13 cellular contexts compared by ENCODE assay signal in the genomic region with DNA sequence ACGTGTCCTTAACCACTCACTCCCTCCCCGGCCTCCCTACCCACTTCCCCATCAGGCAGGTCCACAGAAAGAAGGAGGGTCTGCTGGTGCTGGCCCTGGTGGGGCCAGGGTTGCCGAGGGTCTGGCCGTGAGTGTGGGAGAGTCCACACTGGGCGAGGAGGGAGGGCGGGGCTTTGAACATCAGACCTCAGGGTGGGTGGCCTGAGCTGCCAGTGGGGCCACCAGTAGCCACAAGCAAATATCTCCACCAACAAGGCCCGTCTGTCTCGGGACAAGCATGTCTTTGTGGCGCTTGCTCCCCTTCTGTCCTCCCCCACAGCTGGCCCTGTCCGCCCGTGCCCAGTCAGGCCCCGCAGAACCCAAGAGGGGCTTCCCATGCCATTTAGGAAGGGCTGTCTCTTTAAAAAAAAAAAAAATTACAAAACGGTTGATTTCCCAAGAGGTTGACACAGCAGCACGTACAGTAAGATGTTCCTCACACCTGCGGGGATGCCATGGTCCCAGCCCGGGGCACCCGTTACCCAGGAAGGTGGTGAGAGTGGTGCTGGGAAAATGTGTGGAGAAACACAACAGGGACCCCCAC. TPM values are rescaled to one million over a fixed set of nuclear protein-coding genes. Genes with fewer than 3 reads are reported as not detected.
DNase-seq lines count a peak whose midpoint lies in the region; ATAC-seq, FAIRE-seq and TF ChIP-seq lines count a peak whose summit lies in the region.
"Had no signal": no experiment of that assay in that cellular context is flagged by ENCODE, and none has a peak within 500 bp of the region (broad histone marks: within the 10 kb centered on the region; RNA-seq: fewer than 3 reads in every experiment).

No MANE protein-coding gene starts in this region.

- H3K9me3 Mint-ChIP-seq in neural crest cell = no peaks in the 10 kb centered on the region
- H3K9me3 Mint-ChIP-seq: activated CD8-positive, alpha-beta T cell treated with anti-CD3 and anti-CD28 coated beads for 36 hours had no signal

- H3K9me2 ChIP-seq in SK-N-SH = no peaks in the 10 kb centered on the region

- in situ Hi-C loops in K562 (cut with MboI) = no loop called here

- peak overlapping the region; percentile 48 for H3K4me3 Mint-ChIP-seq in neural crest cell
- H3K4me3 Mint-ChIP-seq: activated CD8-positive, alpha-beta T cell treated with anti-CD3 and anti-CD28 coated beads for 36 hours had no signal

- FAIRE-seq in K562 (lab: Jason Lieb, UNC) = no peak
- FAIRE-seq: RCC 7860, urothelium cell line had no signal

- no peaks in the 10 kb centered on the region for H3K9me3 ChIP-seq in K562 (replicated peaks; ENCODE audit: control insufficient read depth, insufficient read depth, low read depth, low read length)
- no peaks in the 10 kb centered on the region for H3K9me3 ChIP-seq in SK-N-SH

- no peaks in the 10 kb centered on the region; the same call in 1 of the 3 replicates for H3K79me2 ChIP-seq in K562 (ENCODE audit: control insufficient read depth, insufficient read depth, low read length)
- no peaks in the 10 kb centered on the region for H3K79me2 ChIP-seq in SK-N-SH (ENCODE audit: insufficient read depth)

- H2AFZ ChIP-seq in K562 (ENCODE audit: low read depth, low read length) (no peak overlapping the region), SK-N-SH (ENCODE audit: low read depth) (no peak overlapping the region)

- H3K36me3 ChIP-seq in H7 (replicated peaks; ENCODE audit: control insufficient read depth, insufficient read depth, low read length) (no peaks in the 10 kb centered on the region), K562 (ENCODE audit: control insufficient read depth, insufficient read depth, low read length) (no peaks in the 10 kb centered on the region), SK-N-SH (replicated peaks in 1 of 2; ENCODE audit: control insufficient read depth in 1 of 2, insufficient read depth in 2 of 2, low read length in 1 of 2) (no peaks in the 10 kb centered on the region)

- ATAC-seq in K562 (no peak), GM21576 (IDR thresholded peaks at IDR 0.05; ENCODE audit: unreplicated experiment) (no peak)
- ATAC-seq: activated CD8-positive, alpha-beta T cell treated with anti-CD3 and anti-CD28 coated beads for 36 hours had no signal

- H3K4me1 ChIP-seq in K562 (replicated peaks in 1 of 2; ENCODE audit: control insufficient read depth in 2 of 2, insufficient read depth in 2 of 2, low read length in 2 of 2) = peaks cover 33 to 58% of the 10 kb centered on the region in 2 experiments
- H3K4me1 ChIP-seq in SK-N-SH (ENCODE audit: control insufficient read depth in 1 of 2, insufficient read depth in 2 of 2, low read depth in 1 of 2, low read length in 1 of 2) = peaks cover 0 to 10% of the 10 kb centered on the region in 2 experiments; a peak in 1 of 4 replicates

- BruUV-seq in K562 (replicated peaks; lab: Mats Ljungman, UMichigan) = no TSS peak

- TF ChIP-seq EP300 in K562 (IDR thresholded peaks at IDR 0.05; ENCODE audit: low read length) (no peak), SK-N-SH (IDR thresholded peaks at IDR 0.05; ENCODE audit: borderline replicate concordance in 1 of 2, low read depth in 1 of 2, low read length in 1 of 2) (no peak)

- no peak for TF ChIP-seq POLR2A in K562 (conservative IDR thresholded peaks at IDR 0.05)

- POLR2A ChIA-PET in K562 (lab: Yijun Ruan, JAX) = interaction anchor here (0.7 to 3.5 kb wide), 3 partner anchors 18 to 26 kb away, joined by 3 to 14 read pairs (median 3); a partner anchor contains a TSS
- POLR2A ChIA-PET in SK-N-SH (lab: Yijun Ruan, JAX) = interaction anchor here (0.6 kb wide), 1 partner anchor 104 kb away, joined by 4 read pairs; no protein-coding TSS in a partner anchor

- intact Hi-C loops in K562 (cut with micrococcal nuclease) = loop anchor here (5.0 kb wide), 2 partner anchors 68 to 177 kb away; a partner anchor contains a TSS

- H4K20me1 ChIP-seq in K562 (replicated peaks; ENCODE audit: control insufficient read depth, insufficient read depth, low read length) = no peaks in the 10 kb centered on the region
- H4K20me1 ChIP-seq in SK-N-SH (ENCODE audit: insufficient read depth) = no peaks in the 10 kb centered on the region

- H3K27me3 ChIP-seq in H7 (ENCODE audit: control insufficient read depth, insufficient read depth, low read length) = peaks cover 20% of the 10 kb centered on the region
- H3K27me3 ChIP-seq in K562 (ENCODE audit: control insufficient read depth in 2 of 2, insufficient read depth in 2 of 2, low read length in 2 of 2) = no peaks in the 10 kb centered on the region
- peaks cover 11% of the 10 kb centered on the region; the same call in 1 of the 2 replicates for H3K27me3 ChIP-seq in SK-N-SH (ENCODE audit: insufficient read depth)

- H3K36me3 Mint-ChIP-seq in neural crest cell (ENCODE audit: low read depth) = no peaks in the 10 kb centered on the region

- CTCF ChIA-PET in K562 (lab: Yijun Ruan, JAX; ENCODE audit: low intra/inter-chr PET ratio) (interaction anchor here (2.5 kb wide), 1 partner anchor 68 kb away, joined by 10 read pairs; a partner anchor contains a TSS), SK-N-SH (lab: Yijun Ruan, JAX) (interaction anchor here (2.1 to 11.8 kb wide), 7 partner anchors 17 to 178 kb away, joined by 5 to 150 read pairs (median 24); a partner anchor contains a TSS)

- 45% methylated on average over 14 of the region's 17 CpGs for WGBS in K562 (ENCODE audit: insufficient coverage, low coverage, missing lambda C conversion rate)
- 82% methylated on average over 17 of the region's 17 CpGs for whole genome bisulfite sequencing in SK-N-SH (ENCODE audit: low lambda C conversion rate)

- no peak overlapping the region for H3K27ac ChIP-seq in K562 (ENCODE audit: extremely low read depth, low read depth, low read length)
- H3K27ac ChIP-seq in SK-N-SH (ENCODE audit: low read depth in 2 of 2, low read length in 1 of 2) = no peak overlapping the region
- H3K27ac ChIP-seq: KMS-11 had no signal

- peak overlapping the region in 1 of 2 experiments; percentile 9; a peak in 2 of 4 replicates for H3K9ac ChIP-seq in K562 (ENCODE audit: insufficient read depth in 1 of 2, low read depth in 2 of 2, low read length in 2 of 2)
- H3K9ac ChIP-seq in SK-N-SH = no peak overlapping the region
- H3K9ac ChIP-seq: KMS-11 had no signal

- no peak overlapping the region for H3K4me3 ChIP-seq in H7 (ENCODE audit: insufficient read depth, low read depth, low read length)
- H3K4me3 ChIP-seq in K562 = no peak overlapping the region
- no peak overlapping the region for H3K4me3 ChIP-seq in SK-N-SH (ENCODE audit: low read depth in 2 of 2, low read length in 1 of 2)

- H3K9me1 ChIP-seq in K562 (ENCODE audit: control insufficient read depth, insufficient read depth, low read length) = no peaks in the 10 kb centered on the region

- H3K27me3 Mint-ChIP-seq in neural crest cell (ENCODE audit: low read depth) = peaks cover 39% of the 10 kb centered on the region

- peaks cover 9% of the 10 kb centered on the region for H3F3A ChIP-seq in SK-N-SH (replicated peaks; ENCODE audit: insufficient read depth)

- DNase-seq in H7 (peak; percentile 58), K562 (ENCODE audit: extremely low read depth in 1 of 4, low spot score in 3 of 4) (peak in 1 of 4 experiments; percentile 17), neural crest cell (ENCODE audit: low read depth, low spot score) (no peak), SK-N-SH (no peak), NCI-H1048 (lab: John Stamatoyannopoulos, UW) (no peak)
- DNase-seq: activated CD8-positive, alpha-beta T cell treated with anti-CD3 and anti-CD28 coated beads for 36 hours; activated naive CD4-positive, alpha-beta T cell treated with Interleukin-2 at 50 U/mL for 16 hours; NCI-H2227 treated with DMSO at 0.1 percent for 48 hours; T-helper 9 cell had no signal

- TF ChIP-seq CTCF in K562 (IDR thresholded peaks at IDR 0.05 in 2 of 3, conservative IDR thresholded peaks at IDR 0.05 in 1 of 3; ENCODE audit: insufficient read depth in 2 of 3, low read depth in 1 of 3, low read length in 3 of 3) (no peak), neural crest cell (conservative IDR thresholded peaks at IDR 0.05) (no peak), SK-N-SH (IDR thresholded peaks at IDR 0.05) (no peak)

- TF ChIP-seq RAD21 in K562 (CRISPR knock-in tag; conservative IDR thresholded peaks at IDR 0.05 in 1 of 2, IDR thresholded peaks at IDR 0.05 in 1 of 2) = no peak
- no peak for TF ChIP-seq RAD21 in SK-N-SH (IDR thresholded peaks at IDR 0.05; ENCODE audit: low read length)

- peaks cover 8% of the 10 kb centered on the region for H3K4me1 Mint-ChIP-seq in neural crest cell

- peak overlapping the region; percentile 70 for H3K27ac Mint-ChIP-seq in neural crest cell (ENCODE audit: unreplicated experiment)
- H3K27ac Mint-ChIP-seq: activated CD8-positive, alpha-beta T cell treated with anti-CD3 and anti-CD28 coated beads for 36 hours had no signal

- no peak overlapping the region for H3K4me2 ChIP-seq in K562 (ENCODE audit: insufficient read depth, low read length)
- H3K4me2 ChIP-seq in SK-N-SH = no peak overlapping the region
- H3K4me2 ChIP-seq: KMS-11 had no signal

RNA-seq across cellular contexts. Expression of a gene that starts 17.7 kb away (rescaled TPM):
- 264 and 269 TPM in 2 replicates for total RNA-seq in H7 (2014; rRNA removed; shearing (Covaris generic))
- total RNA-seq in K562 (2011; cell fraction: chromatin; rRNA removed; ENCODE audit: low replicate concordance) = 172 and 310 TPM in 2 replicates
- total RNA-seq in K562 (2011; cell fraction: nucleolus; rRNA removed) = 171 and 194 TPM in 2 replicates
- total RNA-seq in K562 (2011; cell fraction: nucleoplasm; rRNA removed) = 200 and 202 TPM in 2 replicates
- total RNA-seq in K562 (2014; rRNA removed) = 507 and 536 TPM in 2 replicates
- 228 and 260 TPM in 2 replicates for total RNA-seq in K562 (2014; rRNA removed; fragmentation: Illumina TruSeq; extraction: Trizol)
- total RNA-seq in K562 (2015; rRNA removed; fragmentation: Illumina TruSeq; extraction: Trizol) = 413 and 441 TPM in 2 replicates
- total RNA-seq in K562 (2021) = 541 and 595 TPM in 2 replicates
- 416 and 427 TPM in 2 replicates for polyA plus RNA-seq in K562 (2011; rRNA removed)
- polyA plus RNA-seq in K562 (2011; cell fraction: cytosol; rRNA removed) = 459 and 498 TPM in 2 replicates
- 247 and 274 TPM in 2 replicates for polyA plus RNA-seq in K562 (2011; cell fraction: nucleus; rRNA removed)
- 413 and 492 TPM in 2 replicates for polyA plus RNA-seq in K562 (2012)
- polyA plus RNA-seq in K562 (2014; fragmentation: Illumina TruSeq; extraction: Trizol) = 400 and 436 TPM in 2 replicates
- polyA plus RNA-seq in K562 (2014; fragmentation: Nextera tagmentation; extraction: Ambion mirVana) = 100 to 1,000 TPM; 328 to 492 TPM
- polyA plus RNA-seq in K562 (2014; rRNA removed) = 520 and 521 TPM in 2 replicates
- polyA minus RNA-seq in K562 (2011; rRNA and poly(A)+ RNA removed) = 150 and 162 TPM in 2 replicates
- 252 and 295 TPM in 2 replicates for polyA minus RNA-seq in K562 (2011; cell fraction: cytosol; rRNA and poly(A)+ RNA removed)
- 42.5 and 74.1 TPM in 2 replicates for polyA minus RNA-seq in K562 (2011; cell fraction: nucleus; rRNA and poly(A)+ RNA removed)
- 154 and 163 TPM in 2 replicates for total RNA-seq in neural crest cell
- polyA plus RNA-seq in SK-N-SH (2012; rRNA removed) = 78.4 and 103 TPM in 2 replicates
- 84.3 and 95.6 TPM in 2 replicates for polyA plus RNA-seq in SK-N-SH (2012; cell fraction: cytosol; rRNA removed)
- 75.1 and 87.3 TPM in 2 replicates for polyA plus RNA-seq in SK-N-SH (2012; cell fraction: nucleus; rRNA removed)

RNA-seq across cellular contexts. Expression of a gene that starts 23.6 kb away (rescaled TPM):
- 3.7 and 18.8 TPM in 2 replicates for total RNA-seq in H7 (2014; rRNA removed; shearing (Covaris generic))
- 22.1 and 75.1 TPM in 2 replicates for total RNA-seq in K562 (2011; cell fraction: chromatin; rRNA removed; ENCODE audit: low replicate concordance)
- 35.8 and 51.2 TPM in 2 replicates for total RNA-seq in K562 (2011; cell fraction: nucleolus; rRNA removed)
- total RNA-seq in K562 (2011; cell fraction: nucleoplasm; rRNA removed) = 21.0 and 26.5 TPM in 2 replicates
- total RNA-seq in K562 (2014; rRNA removed) (13.1 and 17.0 TPM in 2 replicates), K562 (2014; rRNA removed; fragmentation: Illumina TruSeq; extraction: Trizol) (2.5 and 3.7 TPM in 2 replicates), K562 (2015; rRNA removed; fragmentation: Illumina TruSeq; extraction: Trizol) (3.1 and 3.8 TPM in 2 replicates), K562 (2021) (8.6 and 10.4 TPM in 2 replicates), neural crest cell (2.6 and 3.9 TPM in 2 replicates)
- polyA plus RNA-seq in K562 (2011; rRNA removed) (12.2 and 19.8 TPM in 2 replicates), K562 (2014; fragmentation: Illumina TruSeq; extraction: Trizol) (3.3 and 5.9 TPM in 2 replicates), K562 (2014; fragmentation: Nextera tagmentation; extraction: Ambion mirVana) (1 to 10 TPM in 1 of 2 experiments, under 1 TPM in 1; 0.75 to 1.2 TPM), K562 (2014; rRNA removed) (10.4 and 16.3 TPM in 2 replicates), SK-N-SH (2012; rRNA removed) (0.67 and 0.74 TPM in 2 replicates)
- 11.7 and 16.0 TPM in 2 replicates for polyA plus RNA-seq in K562 (2011; cell fraction: cytosol; rRNA removed)
- polyA plus RNA-seq in K562 (2011; cell fraction: nucleus; rRNA removed) = 98.5 and 118 TPM in 2 replicates
- polyA plus RNA-seq in K562 (2012) = 9.6 and 10.7 TPM in 2 replicates
- polyA minus RNA-seq in K562 (2011; rRNA and poly(A)+ RNA removed) = 3.1 and 5.6 TPM in 2 replicates
- 10.0 and 10.5 TPM in 2 replicates for polyA minus RNA-seq in K562 (2011; cell fraction: cytosol; rRNA and poly(A)+ RNA removed)
- polyA minus RNA-seq in K562 (2011; cell fraction: nucleus; rRNA and poly(A)+ RNA removed) = 7.7 and 12.1 TPM in 2 replicates
- 0.42 and 0.52 TPM in 2 replicates for polyA plus RNA-seq in SK-N-SH (2012; cell fraction: cytosol; rRNA removed)
- 3.7 and 4.3 TPM in 2 replicates for polyA plus RNA-seq in SK-N-SH (2012; cell fraction: nucleus; rRNA removed)

RNA-seq across cellular contexts. Expression of a gene that starts 34.0 kb away (rescaled TPM):
- total RNA-seq in H7 (2014; rRNA removed; shearing (Covaris generic)) = 27.0 and 36.0 TPM in 2 replicates
- total RNA-seq in K562 (2011; cell fraction: chromatin; rRNA removed; ENCODE audit: low replicate concordance) = 42.2 and 91.7 TPM in 2 replicates
- 45.0 and 58.9 TPM in 2 replicates for total RNA-seq in K562 (2011; cell fraction: nucleolus; rRNA removed)
- total RNA-seq in K562 (2011; cell fraction: nucleoplasm; rRNA removed) = 50.4 and 62.3 TPM in 2 replicates
- total RNA-seq in K562 (2014; rRNA removed) (16.9 and 18.4 TPM in 2 replicates), K562 (2014; rRNA removed; fragmentation: Illumina TruSeq; extraction: Trizol) (9.4 and 11.0 TPM in 2 replicates), K562 (2015; rRNA removed; fragmentation: Illumina TruSeq; extraction: Trizol) (7.8 and 8.8 TPM in 2 replicates), K562 (2021) (14.2 and 14.6 TPM in 2 replicates), neural crest cell (19.9 and 26.8 TPM in 2 replicates)
- polyA plus RNA-seq in K562 (2011; rRNA removed) (26.3 and 30.1 TPM in 2 replicates), K562 (2014; fragmentation: Illumina TruSeq; extraction: Trizol) (12.4 and 14.1 TPM in 2 replicates), K562 (2014; fragmentation: Nextera tagmentation; extraction: Ambion mirVana) (1 to 10 TPM; 5.1 to 6.3 TPM), K562 (2014; rRNA removed) (25.1 and 38.3 TPM in 2 replicates), SK-N-SH (2012; rRNA removed) (40.4 and 51.0 TPM in 2 replicates)
- 30.7 and 33.7 TPM in 2 replicates for polyA plus RNA-seq in K562 (2011; cell fraction: cytosol; rRNA removed)
- 51.3 and 73.6 TPM in 2 replicates for polyA plus RNA-seq in K562 (2011; cell fraction: nucleus; rRNA removed)
- 22.7 and 27.4 TPM in 2 replicates for polyA plus RNA-seq in K562 (2012)
- 5.0 and 6.4 TPM in 2 replicates for polyA minus RNA-seq in K562 (2011; rRNA and poly(A)+ RNA removed)
- 4.3 and 4.9 TPM in 2 replicates for polyA minus RNA-seq in K562 (2011; cell fraction: cytosol; rRNA and poly(A)+ RNA removed)
- polyA minus RNA-seq in K562 (2011; cell fraction: nucleus; rRNA and poly(A)+ RNA removed) = 9.6 and 11.2 TPM in 2 replicates
- polyA plus RNA-seq in SK-N-SH (2012; cell fraction: cytosol; rRNA removed) = 34.3 and 36.4 TPM in 2 replicates
- 88.5 and 114 TPM in 2 replicates for polyA plus RNA-seq in SK-N-SH (2012; cell fraction: nucleus; rRNA removed)

RNA-seq across cellular contexts. Expression of a gene that starts 34.6 kb away (rescaled TPM):
- 69.0 and 74.6 TPM in 2 replicates for total RNA-seq in H7 (2014; rRNA removed; shearing (Covaris generic))
- 68.2 and 200 TPM in 2 replicates for total RNA-seq in K562 (2011; cell fraction: chromatin; rRNA removed; ENCODE audit: low replicate concordance)
- 95.7 and 111 TPM in 2 replicates for total RNA-seq in K562 (2011; cell fraction: nucleolus; rRNA removed)
- 50.3 and 71.3 TPM in 2 replicates for total RNA-seq in K562 (2011; cell fraction: nucleoplasm; rRNA removed)
- total RNA-seq in K562 (2014; rRNA removed) = 46.9 and 58.7 TPM in 2 replicates
- total RNA-seq in K562 (2014; rRNA removed; fragmentation: Illumina TruSeq; extraction: Trizol) = 13.3 and 20.4 TPM in 2 replicates
- 26.8 and 27.3 TPM in 2 replicates for total RNA-seq in K562 (2015; rRNA removed; fragmentation: Illumina TruSeq; extraction: Trizol)
- total RNA-seq in K562 (2021) = 64.2 and 69.1 TPM in 2 replicates
- 27.5 and 39.1 TPM in 2 replicates for polyA plus RNA-seq in K562 (2011; rRNA removed)
- 45.8 and 77.2 TPM in 2 replicates for polyA plus RNA-seq in K562 (2011; cell fraction: cytosol; rRNA removed)
- polyA plus RNA-seq in K562 (2011; cell fraction: nucleus; rRNA removed) = 28.4 and 56.6 TPM in 2 replicates
- polyA plus RNA-seq in K562 (2012) = 33.6 and 47.2 TPM in 2 replicates
- polyA plus RNA-seq in K562 (2014; fragmentation: Illumina TruSeq; extraction: Trizol) = 26.3 and 33.7 TPM in 2 replicates
- polyA plus RNA-seq in K562 (2014; fragmentation: Nextera tagmentation; extraction: Ambion mirVana) = 1 to 10 TPM; 2.0 to 3.6 TPM
- 52.7 and 62.6 TPM in 2 replicates for polyA plus RNA-seq in K562 (2014; rRNA removed)
- 16.7 and 25.1 TPM in 2 replicates for polyA minus RNA-seq in K562 (2011; rRNA and poly(A)+ RNA removed)
- polyA minus RNA-seq in K562 (2011; cell fraction: cytosol; rRNA and poly(A)+ RNA removed) = 39.4 and 45.8 TPM in 2 replicates
- 22.2 and 28.8 TPM in 2 replicates for polyA minus RNA-seq in K562 (2011; cell fraction: nucleus; rRNA and poly(A)+ RNA removed)
- total RNA-seq in neural crest cell = 60.9 and 67.0 TPM in 2 replicates
- polyA plus RNA-seq in SK-N-SH (2012; rRNA removed) = 36.0 and 40.6 TPM in 2 replicates
- 19.2 and 27.9 TPM in 2 replicates for polyA plus RNA-seq in SK-N-SH (2012; cell fraction: cytosol; rRNA removed)
- 28.1 and 32.0 TPM in 2 replicates for polyA plus RNA-seq in SK-N-SH (2012; cell fraction: nucleus; rRNA removed)

RNA-seq across cellular contexts. Expression of a gene that starts 47.7 kb away (rescaled TPM):
- total RNA-seq in H7 (2014; rRNA removed; shearing (Covaris generic)) = 48.7 and 54.6 TPM in 2 replicates
- total RNA-seq in K562 (2011; cell fraction: chromatin; rRNA removed; ENCODE audit: low replicate concordance) = 140 and 450 TPM in 2 replicates
- 336 and 342 TPM in 2 replicates for total RNA-seq in K562 (2011; cell fraction: nucleolus; rRNA removed)
- total RNA-seq in K562 (2011; cell fraction: nucleoplasm; rRNA removed) = 156 and 178 TPM in 2 replicates
- total RNA-seq in K562 (2014; rRNA removed) (50.8 and 50.9 TPM in 2 replicates), K562 (2014; rRNA removed; fragmentation: Illumina TruSeq; extraction: Trizol) (13.5 and 17.1 TPM in 2 replicates), K562 (2015; rRNA removed; fragmentation: Illumina TruSeq; extraction: Trizol) (45.4 and 49.5 TPM in 2 replicates), K562 (2021) (105 and 118 TPM in 2 replicates), neural crest cell (93.6 and 94.9 TPM in 2 replicates)
- polyA plus RNA-seq in K562 (2011; rRNA removed) (35.8 and 58.6 TPM in 2 replicates), K562 (2014; fragmentation: Illumina TruSeq; extraction: Trizol) (36.9 and 78.5 TPM in 2 replicates), K562 (2014; fragmentation: Nextera tagmentation; extraction: Ambion mirVana) (1 to 10 TPM; 2.8 to 3.3 TPM), K562 (2014; rRNA removed) (144 TPM in 2 replicates), SK-N-SH (2012; rRNA removed) (72.9 and 86.2 TPM in 2 replicates)
- 47.9 and 104 TPM in 2 replicates for polyA plus RNA-seq in K562 (2011; cell fraction: cytosol; rRNA removed)
- 263 and 504 TPM in 2 replicates for polyA plus RNA-seq in K562 (2011; cell fraction: nucleus; rRNA removed)
- polyA plus RNA-seq in K562 (2012) = 53.2 and 84.6 TPM in 2 replicates
- 6.8 and 13.8 TPM in 2 replicates for polyA minus RNA-seq in K562 (2011; rRNA and poly(A)+ RNA removed)
- 29.3 and 39.0 TPM in 2 replicates for polyA minus RNA-seq in K562 (2011; cell fraction: cytosol; rRNA and poly(A)+ RNA removed)
- polyA minus RNA-seq in K562 (2011; cell fraction: nucleus; rRNA and poly(A)+ RNA removed) = 57.2 and 63.4 TPM in 2 replicates
- polyA plus RNA-seq in SK-N-SH (2012; cell fraction: cytosol; rRNA removed) = 27.6 and 32.1 TPM in 2 replicates
- polyA plus RNA-seq in SK-N-SH (2012; cell fraction: nucleus; rRNA removed) = 562 and 877 TPM in 2 replicates
